In the genomic region with DNA sequence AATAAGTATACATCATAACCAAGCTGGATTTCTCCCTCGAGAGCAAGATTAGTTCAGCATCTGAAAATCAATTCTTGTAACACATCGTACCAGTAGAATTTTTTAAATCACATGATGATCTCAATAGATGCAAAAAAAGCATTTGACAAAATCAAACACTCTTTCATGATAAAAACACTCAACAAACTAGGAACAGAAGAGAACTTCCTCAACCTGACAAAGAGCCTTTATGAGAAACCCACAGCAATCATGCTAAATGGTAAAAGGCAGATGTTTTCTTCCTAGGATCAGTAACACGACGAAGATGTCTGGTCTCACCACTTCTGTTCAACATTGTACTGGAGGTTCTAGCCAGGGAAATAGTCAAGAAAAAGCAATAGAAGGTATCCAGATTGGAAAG, we compare ENCODE assay signal across 1 cellular context.
TF ChIP-seq lines count a peak whose summit lies in the region.

No MANE protein-coding gene starts in this region.

TF ChIP-seq in GM12878, 131 proteins besides CTCF, POLR2A, EP300 and RAD21:
- TF ChIP-seq NFYA (IDR thresholded peaks at IDR 0.05; ENCODE audit: borderline replicate concordance, low read depth, low read length) = no peak
- no peak for TF ChIP-seq POU2F2 (IDR thresholded peaks at IDR 0.05; ENCODE audit: borderline replicate concordance, low read depth, low read length)
- no peak for TF ChIP-seq KDM1A (IDR thresholded peaks at IDR 0.05; ENCODE audit: borderline replicate concordance)
- no peak for TF ChIP-seq CREB1 (IDR thresholded peaks at IDR 0.05; ENCODE audit: low read depth)
- no peak for TF ChIP-seq NFXL1 (IDR thresholded peaks at IDR 0.05; ENCODE audit: borderline replicate concordance)
- no peak for TF ChIP-seq PML (IDR thresholded peaks at IDR 0.05; ENCODE audit: low read length)
- TF ChIP-seq NR2F1 (conservative IDR thresholded peaks at IDR 0.05) = no peak
- no peak for TF ChIP-seq CEBPB (IDR thresholded peaks at IDR 0.05; ENCODE audit: borderline replicate concordance in 1 of 2, low read depth in 2 of 2, low read length in 2 of 2)
- TF ChIP-seq NRF1 (conservative IDR thresholded peaks at IDR 0.05; ENCODE audit: low read depth, low read length) = no peak
- TF ChIP-seq, protein P1, sequence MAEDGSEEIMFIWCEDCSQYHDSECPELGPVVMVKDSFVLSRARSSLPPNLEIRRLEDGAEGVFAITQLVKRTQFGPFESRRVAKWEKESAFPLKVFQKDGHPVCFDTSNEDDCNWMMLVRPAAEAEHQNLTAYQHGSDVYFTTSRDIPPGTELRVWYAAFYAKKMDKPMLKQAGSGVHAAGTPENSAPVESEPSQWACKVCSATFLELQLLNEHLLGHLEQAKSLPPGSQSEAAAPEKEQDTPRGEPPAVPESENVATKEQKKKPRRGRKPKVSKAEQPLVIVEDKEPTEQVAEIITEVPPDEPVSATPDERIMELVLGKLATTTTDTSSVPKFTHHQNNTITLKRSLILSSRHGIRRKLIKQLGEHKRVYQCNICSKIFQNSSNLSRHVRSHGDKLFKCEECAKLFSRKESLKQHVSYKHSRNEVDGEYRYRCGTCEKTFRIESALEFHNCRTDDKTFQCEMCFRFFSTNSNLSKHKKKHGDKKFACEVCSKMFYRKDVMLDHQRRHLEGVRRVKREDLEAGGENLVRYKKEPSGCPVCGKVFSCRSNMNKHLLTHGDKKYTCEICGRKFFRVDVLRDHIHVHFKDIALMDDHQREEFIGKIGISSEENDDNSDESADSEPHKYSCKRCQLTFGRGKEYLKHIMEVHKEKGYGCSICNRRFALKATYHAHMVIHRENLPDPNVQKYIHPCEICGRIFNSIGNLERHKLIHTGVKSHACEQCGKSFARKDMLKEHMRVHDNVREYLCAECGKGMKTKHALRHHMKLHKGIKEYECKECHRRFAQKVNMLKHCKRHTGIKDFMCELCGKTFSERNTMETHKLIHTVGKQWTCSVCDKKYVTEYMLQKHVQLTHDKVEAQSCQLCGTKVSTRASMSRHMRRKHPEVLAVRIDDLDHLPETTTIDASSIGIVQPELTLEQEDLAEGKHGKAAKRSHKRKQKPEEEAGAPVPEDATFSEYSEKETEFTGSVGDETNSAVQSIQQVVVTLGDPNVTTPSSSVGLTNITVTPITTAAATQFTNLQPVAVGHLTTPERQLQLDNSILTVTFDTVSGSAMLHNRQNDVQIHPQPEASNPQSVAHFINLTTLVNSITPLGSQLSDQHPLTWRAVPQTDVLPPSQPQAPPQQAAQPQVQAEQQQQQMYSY (CRISPR knock-in tag; IDR thresholded peaks at IDR 0.05) = no peak
- no peak for TF ChIP-seq E4F1 (IDR thresholded peaks at IDR 0.05; ENCODE audit: borderline replicate concordance, partially characterized antibody)
TF ChIP-seq in GM12878: peak in this region for 0.
